8 cellular contexts compared by ENCODE assay signal in the genomic region with DNA sequence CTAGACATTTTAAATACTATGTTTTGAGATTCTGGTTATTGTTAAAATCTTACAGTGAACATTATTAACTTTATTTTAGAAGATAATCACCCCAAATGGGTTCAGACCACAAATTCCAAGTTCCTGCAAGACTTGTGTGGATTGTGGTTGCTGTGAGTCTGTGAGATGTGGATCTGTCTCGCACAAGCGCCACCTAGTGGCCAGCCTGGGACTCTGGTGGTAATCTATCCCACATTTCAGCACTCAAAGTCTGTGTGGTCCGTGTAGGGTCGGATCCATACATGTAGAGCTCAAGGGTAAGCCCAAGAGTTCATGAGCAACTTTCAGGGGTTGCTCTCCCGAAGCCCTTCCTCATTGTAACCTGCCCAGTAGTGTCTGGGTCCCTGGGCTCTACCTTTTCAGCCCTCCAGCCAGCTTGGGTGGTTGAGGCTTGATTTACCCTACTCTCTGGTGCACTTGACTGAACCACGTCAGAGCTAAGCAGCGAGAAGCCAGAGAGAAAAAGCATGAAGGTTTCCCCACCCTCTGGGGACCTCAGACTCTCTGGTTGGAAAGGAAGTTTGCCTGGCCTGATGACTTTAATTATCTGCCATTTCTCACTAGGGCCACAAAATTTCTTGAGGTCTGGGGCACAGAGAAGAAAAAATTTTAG.
A peak's percentile ranks its signal among the peaks of the same experiment; 100 is the strongest.
DNase-seq lines count a peak whose midpoint lies in the region; ATAC-seq, FAIRE-seq and TF ChIP-seq lines count a peak whose summit lies in the region.
"Not testable (repeated sequence)": the region's sequence is repeated elsewhere in the genome, so short reads cannot be mapped to it uniquely, and the experiment has no call there.

No MANE protein-coding gene starts in this region.

- H3K9ac ChIP-seq in SK-N-SH = not testable (repeated sequence)

- H3K4me2 ChIP-seq in SK-N-SH = not testable (repeated sequence)

- not testable (repeated sequence) for H3K79me2 ChIP-seq in SK-N-SH (ENCODE audit: insufficient read depth)

- POLR2A ChIA-PET in SK-N-SH (lab: Yijun Ruan, JAX) = not testable (repeated sequence)

- intact Hi-C loops in dorsolateral prefrontal cortex (cut with DNase I); left lung (cut with DNase I): not testable (repeated sequence)

- 0% methylated on average over 2 of the region's 7 CpGs for WGBS in SK-N-SH (ENCODE audit: low lambda C conversion rate)

- not testable (repeated sequence) for H2AFZ ChIP-seq in SK-N-SH (ENCODE audit: low read depth)

- not testable (repeated sequence) for TF ChIP-seq CTCF in SK-N-SH (IDR thresholded peaks at IDR 0.05)
- TF ChIP-seq CTCF in dorsolateral prefrontal cortex (IDR thresholded peaks at IDR 0.05 in 54 of 56, conservative IDR thresholded peaks at IDR 0.05 in 2 of 56; ENCODE audit: low read depth in 1 of 56, partially characterized antibody in 56 of 56) (peak in 54 of 56 donors; percentile 29 to 67 (median 47)), left lung (IDR thresholded peaks at IDR 0.05) (peak; percentile 30 to 35), thoracic aorta (IDR thresholded peaks at IDR 0.05) (peak; percentile 32)

- CTCF ChIA-PET in SK-N-SH (lab: Yijun Ruan, JAX) = not testable (repeated sequence)

- not testable (repeated sequence) for H4K20me1 ChIP-seq in SK-N-SH (ENCODE audit: insufficient read depth)

- peak; percentile 99 for FAIRE-seq in GM12892 (lab: Jason Lieb, UNC)

- H3K27ac ChIP-seq in SK-N-SH (ENCODE audit: low read depth in 2 of 2, low read length in 1 of 2); dorsolateral prefrontal cortex; left lung; thoracic aorta: not testable (repeated sequence)

- TF ChIP-seq RAD21 in SK-N-SH (IDR thresholded peaks at IDR 0.05; ENCODE audit: low read length) = peak; percentile 31; the same call in 1 of the 2 replicates

- not testable (repeated sequence) for H3K9me2 ChIP-seq in SK-N-SH

- H3K27me3 ChIP-seq in SK-N-SH (ENCODE audit: insufficient read depth); dorsolateral prefrontal cortex; left lung; thoracic aorta (replicated peaks; ENCODE audit: insufficient read depth): not testable (repeated sequence)

- not testable (repeated sequence) for TF ChIP-seq POLR2A in GM12892 (IDR thresholded peaks at IDR 0.05; ENCODE audit: low read depth, low read length)

- H3F3A ChIP-seq in SK-N-SH (replicated peaks; ENCODE audit: insufficient read depth) = not testable (repeated sequence)

- H3K4me3 ChIP-seq in SK-N-SH (ENCODE audit: low read depth in 2 of 2, low read length in 1 of 2); dorsolateral prefrontal cortex; left lung; thoracic aorta: not testable (repeated sequence)

- peak; percentile 71 for ATAC-seq in HG02588 (IDR thresholded peaks at IDR 0.05; ENCODE audit: unreplicated experiment)
- peak; percentile 99 for ATAC-seq in left lung
- ATAC-seq in thoracic aorta (ENCODE audit: insufficient number of reproducible peaks, low FRiP score, low read depth) = peak; percentile 54

- not testable (repeated sequence) for H3K4me1 ChIP-seq in SK-N-SH (ENCODE audit: control insufficient read depth in 1 of 2, insufficient read depth in 2 of 2, low read depth in 1 of 2, low read length in 1 of 2); left lung; thoracic aorta (ENCODE audit: control insufficient read depth in 1 of 2, low read depth in 2 of 2)

- not testable (repeated sequence) for H3K9me3 ChIP-seq in SK-N-SH, left lung, thoracic aorta

- not testable (repeated sequence) for H3K36me3 ChIP-seq in SK-N-SH (replicated peaks in 1 of 2; ENCODE audit: control insufficient read depth in 1 of 2, insufficient read depth in 2 of 2, low read length in 1 of 2); left lung; thoracic aorta

- not testable (repeated sequence) for DNase-seq in GM12892 (ENCODE audit: insufficient read length); SK-N-SH; thoracic aorta (ENCODE audit: low spot score)
- DNase-seq in activated T-cell treated with anti-CD3 and anti-CD28 coated beads for 48 hours (ENCODE audit: low read depth) (peak; percentile 53), dorsolateral prefrontal cortex (peak; percentile 56 to 94 (median 69)), left lung (peak; percentile 78 to 91)
- peak; percentile 21 to 60 (median 25) for DNase-seq in stimulated activated CD4-positive, alpha-beta T cell treated with anti-CD3 and anti-CD28 coated beads, Interleukin-12 subunit alpha, Interleukin-12 subunit beta, amount 100 ng/mL, for 48 hours (ENCODE audit: low read depth in 2 of 3, low spot score in 1 of 3)

- TF ChIP-seq EP300 in SK-N-SH (IDR thresholded peaks at IDR 0.05; ENCODE audit: borderline replicate concordance in 1 of 2, low read depth in 1 of 2, low read length in 1 of 2) = not testable (repeated sequence)

TF ChIP-seq in SK-N-SH, 30 proteins besides CTCF, POLR2A, EP300 and RAD21:
- peak; percentile 29; the same call in 1 of the 2 replicates for TF ChIP-seq SMC3 (IDR thresholded peaks at IDR 0.05; ENCODE audit: low read depth, low read length)
TF ChIP-seq in SK-N-SH: peak in this region for 1; not testable (repeated sequence) for 29.
